1 cellular context compared by ENCODE assay signal in the genomic region with DNA sequence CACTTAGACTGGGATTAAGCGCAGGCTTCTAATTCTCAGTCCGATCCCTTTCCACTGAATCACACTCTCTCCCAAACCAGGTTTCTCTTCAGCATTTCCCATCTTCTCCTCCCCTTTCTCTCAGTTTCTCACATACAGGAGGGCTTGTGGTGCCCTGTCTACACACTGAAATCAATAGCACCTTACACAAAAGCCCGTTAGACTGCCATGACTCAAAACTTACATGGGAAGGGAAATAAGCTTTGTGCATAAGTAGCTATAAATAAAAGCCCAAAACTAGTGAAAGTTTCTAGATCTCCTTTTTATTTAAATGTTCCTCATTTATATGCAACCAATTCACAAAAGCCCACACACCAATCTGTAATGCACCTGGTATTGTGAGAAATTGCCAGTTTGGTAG.
A peak's percentile ranks its signal among the peaks of the same experiment; 100 is the strongest.
TF ChIP-seq lines count a peak whose summit lies in the region.

No MANE protein-coding gene starts in this region.

TF ChIP-seq in GM12878, 131 proteins besides CTCF, POLR2A, EP300 and RAD21 (continued from another document):
- TF ChIP-seq MEF2A (IDR thresholded peaks at IDR 0.05; ENCODE audit: insufficient read depth, low read depth, low read length) (0 out of 2 replicates have a peak, but pooled peaks have one; percentile 24), NRF1 (conservative IDR thresholded peaks at IDR 0.05; ENCODE audit: low read depth, low read length) (no peak)
- TF ChIP-seq, protein P1, sequence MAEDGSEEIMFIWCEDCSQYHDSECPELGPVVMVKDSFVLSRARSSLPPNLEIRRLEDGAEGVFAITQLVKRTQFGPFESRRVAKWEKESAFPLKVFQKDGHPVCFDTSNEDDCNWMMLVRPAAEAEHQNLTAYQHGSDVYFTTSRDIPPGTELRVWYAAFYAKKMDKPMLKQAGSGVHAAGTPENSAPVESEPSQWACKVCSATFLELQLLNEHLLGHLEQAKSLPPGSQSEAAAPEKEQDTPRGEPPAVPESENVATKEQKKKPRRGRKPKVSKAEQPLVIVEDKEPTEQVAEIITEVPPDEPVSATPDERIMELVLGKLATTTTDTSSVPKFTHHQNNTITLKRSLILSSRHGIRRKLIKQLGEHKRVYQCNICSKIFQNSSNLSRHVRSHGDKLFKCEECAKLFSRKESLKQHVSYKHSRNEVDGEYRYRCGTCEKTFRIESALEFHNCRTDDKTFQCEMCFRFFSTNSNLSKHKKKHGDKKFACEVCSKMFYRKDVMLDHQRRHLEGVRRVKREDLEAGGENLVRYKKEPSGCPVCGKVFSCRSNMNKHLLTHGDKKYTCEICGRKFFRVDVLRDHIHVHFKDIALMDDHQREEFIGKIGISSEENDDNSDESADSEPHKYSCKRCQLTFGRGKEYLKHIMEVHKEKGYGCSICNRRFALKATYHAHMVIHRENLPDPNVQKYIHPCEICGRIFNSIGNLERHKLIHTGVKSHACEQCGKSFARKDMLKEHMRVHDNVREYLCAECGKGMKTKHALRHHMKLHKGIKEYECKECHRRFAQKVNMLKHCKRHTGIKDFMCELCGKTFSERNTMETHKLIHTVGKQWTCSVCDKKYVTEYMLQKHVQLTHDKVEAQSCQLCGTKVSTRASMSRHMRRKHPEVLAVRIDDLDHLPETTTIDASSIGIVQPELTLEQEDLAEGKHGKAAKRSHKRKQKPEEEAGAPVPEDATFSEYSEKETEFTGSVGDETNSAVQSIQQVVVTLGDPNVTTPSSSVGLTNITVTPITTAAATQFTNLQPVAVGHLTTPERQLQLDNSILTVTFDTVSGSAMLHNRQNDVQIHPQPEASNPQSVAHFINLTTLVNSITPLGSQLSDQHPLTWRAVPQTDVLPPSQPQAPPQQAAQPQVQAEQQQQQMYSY (CRISPR knock-in tag; IDR thresholded peaks at IDR 0.05): no peak
